Comparison of ENCODE assay signal across 8 cellular contexts in genomic region chr1:171841931-171842723, GRCh38. TPM values are rescaled to one million over a fixed set of nuclear protein-coding genes. Genes with fewer than 3 reads are reported as not detected.
DNase-seq lines count a peak whose midpoint lies in the region; ATAC-seq and TF ChIP-seq lines count a peak whose summit lies in the region.

No MANE protein-coding gene starts in this region.

- H3K79me2 ChIP-seq in MM.1S (ENCODE audit: low read length) = no peaks in the 10 kb centered on the region
- no peaks in the 10 kb centered on the region for H3K79me2 ChIP-seq in PC-3 (ENCODE audit: low read length)

- H3K27ac ChIP-seq in MM.1S (ENCODE audit: low read length) (no peak overlapping the region), adipose tissue (ENCODE audit: low read depth, low read length) (peak overlapping the region; percentile 9), right cardiac atrium (ENCODE audit: low read length) (no peak overlapping the region), PC-3 (ENCODE audit: low read length) (no peak overlapping the region)

- H3K4me1 ChIP-seq in MM.1S (ENCODE audit: low read length) (peaks cover 5% of the 10 kb centered on the region; the same call in 1 of the 2 replicates), right cardiac atrium (ENCODE audit: control insufficient read depth, insufficient read depth, low read length) (peaks cover 2% of the 10 kb centered on the region), PC-3 (ENCODE audit: insufficient read depth, low read length) (no peaks in the 10 kb centered on the region)

- no TSS peak for BruUV-seq in PC-3 (replicated peaks; lab: Mats Ljungman, UMichigan)

- H3F3A ChIP-seq in MM.1S (ENCODE audit: insufficient read depth, low read length) (0 out of 2 replicates have a peak, but pooled peaks cover 5% of the 10 kb centered on the region), PC-3 (ENCODE audit: low read length, unreplicated experiment) (no peaks in the 10 kb centered on the region)

- no peaks in the 10 kb centered on the region for H4K20me1 ChIP-seq in MM.1S (ENCODE audit: insufficient read depth, low read length)
- H4K20me1 ChIP-seq in PC-3 (ENCODE audit: low read length) = no peaks in the 10 kb centered on the region

- H2AFZ ChIP-seq in MM.1S (ENCODE audit: low read length) = peak overlapping the region; percentile 97
- no peak overlapping the region for H2AFZ ChIP-seq in PC-3 (ENCODE audit: low read length)

- peak overlapping the region; percentile 92 for H3K4me2 ChIP-seq in MM.1S (ENCODE audit: low read depth, low read length)
- no peak overlapping the region for H3K4me2 ChIP-seq in PC-3 (ENCODE audit: low read length)

- H3K27me3 ChIP-seq in MM.1S (replicated peaks; ENCODE audit: insufficient read depth, low read length) (0 out of 2 replicates have a peak, but pooled peaks cover 5% of the 10 kb centered on the region), right cardiac atrium (ENCODE audit: control insufficient read depth, insufficient read depth) (no peaks in the 10 kb centered on the region), PC-3 (ENCODE audit: low read length) (peaks cover 77% of the 10 kb centered on the region)

- no peaks in the 10 kb centered on the region for H3K9me2 ChIP-seq in MM.1S (replicated peaks; ENCODE audit: insufficient read depth, low read length)
- H3K9me2 ChIP-seq in PC-3 (replicated peaks; ENCODE audit: low read length) = no peaks in the 10 kb centered on the region; the same call in 1 of the 2 replicates

- intact Hi-C loops in right cardiac atrium (cut with DNase I) (no loop called here), PC-3 (cut with micrococcal nuclease) (no loop called here)

- H3K9ac ChIP-seq in MM.1S (ENCODE audit: low read length) (peak overlapping the region; percentile 55; the same call in 1 of the 2 replicates), PC-3 (ENCODE audit: low read length) (no peak overlapping the region)

- in situ Hi-C loops in G401 (cut with HindIII; ENCODE audit: low sequenced_read_pairs) = no loop called here

- peak overlapping the region; percentile 87 for H3K4me3 ChIP-seq in MM.1S (ENCODE audit: low read length)
- peak overlapping the region; percentile 84 for H3K4me3 ChIP-seq in right cardiac atrium (ENCODE audit: low read length)
- no peak overlapping the region for H3K4me3 ChIP-seq in PC-3 (ENCODE audit: low read length)

- CTCF ChIA-PET in PC-3 (lab: Charles Lee) = interaction anchor here (0.6 kb wide), 1 partner anchor 143 kb away, joined by 3 read pairs; no protein-coding TSS in a partner anchor

- POLR2A ChIA-PET in PC-3 (lab: Charles Lee; ENCODE audit: unreplicated experiment) = no interaction called here

- WGBS in adipose tissue, 3 donors = 1 to 3% (median 1%) methylated on average over 35 to 40 of the region's 40 CpGs
- 1% methylated on average over 40 of the region's 40 CpGs for WGBS in right cardiac atrium

- DNase-seq in G401 (ENCODE audit: low spot score) = peak; percentile 86
- DNase-seq in MM.1S = no peak
- DNase-seq in right cardiac atrium = peak; percentile 14 to 54 (median 19)
- peak; percentile 69 for DNase-seq in putamen (ENCODE audit: low spot score)
- DNase-seq in PC-3 = no peak

- ATAC-seq in right cardiac atrium = peak; percentile 9 to 11
- ATAC-seq in PC-3 = no peak
- ATAC-seq in GM19467 (IDR thresholded peaks at IDR 0.05; ENCODE audit: unreplicated experiment) = no peak
- ATAC-seq in HG03457 (IDR thresholded peaks at IDR 0.05; ENCODE audit: unreplicated experiment) = no peak

- H3K36me3 ChIP-seq in MM.1S (replicated peaks; ENCODE audit: insufficient read depth, low read length) (no peaks in the 10 kb centered on the region), PC-3 (ENCODE audit: low read depth, low read length) (no peaks in the 10 kb centered on the region)

- TF ChIP-seq CTCF in MM.1S (IDR thresholded peaks at IDR 0.05; ENCODE audit: low read length) = no peak
- TF ChIP-seq CTCF in PC-3 (conservative IDR thresholded peaks at IDR 0.05; ENCODE audit: low read depth, low read length) = no peak

- H3K9me3 ChIP-seq in MM.1S (replicated peaks; ENCODE audit: insufficient read depth, low read length) (no peaks in the 10 kb centered on the region), right cardiac atrium (ENCODE audit: control insufficient read depth, low read length) (no peaks in the 10 kb centered on the region), PC-3 (ENCODE audit: low read length) (no peaks in the 10 kb centered on the region)

RNA-seq across cellular contexts. Expression of gene DNM3, which starts 0.8 kb away (rescaled TPM):
- 8.3 and 13.0 TPM in 2 replicates for total RNA-seq in G401 (2014; rRNA removed; shearing (Covaris generic))
- polyA plus RNA-seq in adipose tissue = 1 to 10 TPM in 2 of 3 donors, under 1 TPM in 1; 0.37 to 3.0 (median 2.1) TPM
- total RNA-seq in right cardiac atrium = 1 to 10 TPM; 1.6 to 2.2 (median 1.9) TPM
- 1.5 TPM for polyA plus RNA-seq in right cardiac atrium
- 0.46 and 0.98 TPM in 2 replicates for total RNA-seq in PC-3 (2014; rRNA removed)

Comparison
In these comparisons a context has a peak if more than half of its experiments do, and no peak if none do; other contexts are left out.
1. DNase-seq: peak in G401 (single experiment), right cardiac atrium (3 of 3) and putamen (single experiment); none in MM.1S (single experiment) and PC-3 (single experiment).
2. ATAC-seq: peak in right cardiac atrium (2 of 2); none in PC-3 (single experiment), GM19467 (single experiment) and HG03457 (single experiment).